ENCODE assay signal across 2 cellular contexts in genomic region chr11:17699157-17700114, GRCh38.
TF ChIP-seq lines count a peak whose summit lies in the region.

No MANE protein-coding gene starts in this region.

TF ChIP-seq in K562, 482 proteins besides CTCF, POLR2A, EP300 and RAD21 (continues in another document):
- TF ChIP-seq ZBTB17 (CRISPR knock-in tag; IDR thresholded peaks at IDR 0.05) (no peak), FOSL1 (tag; conservative IDR thresholded peaks at IDR 0.05) (peak; percentile 81), CHD7 (IDR thresholded peaks at IDR 0.05; ENCODE audit: low read depth, low read length) (no peak), ATF3 (IDR thresholded peaks at IDR 0.05) (peak; percentile 43), ATF3 (CRISPR knock-in tag; conservative IDR thresholded peaks at IDR 0.05) (no peak), TAF9B (IDR thresholded peaks at IDR 0.05; ENCODE audit: partially characterized antibody) (peak; percentile 23), SRSF7 (optimal IDR thresholded peaks at IDR 0.05; ENCODE audit: low read depth, low read length) (no peak), ELF2 (CRISPR knock-in tag; IDR thresholded peaks at IDR 0.05) (no peak), PCBP1 (IDR thresholded peaks at IDR 0.05; ENCODE audit: low read depth, low read length, poor library complexity, severe bottlenecking) (no peak), SRSF1 (IDR thresholded peaks at IDR 0.05; ENCODE audit: low read depth, low read length) (no peak), BACH1 (tag; IDR thresholded peaks at IDR 0.05) (no peak), CBX3 (IDR thresholded peaks at IDR 0.05; ENCODE audit: borderline replicate concordance in 1 of 2, low read length in 2 of 2) (peak in 1 of 2 experiments; percentile 36; a peak in 1 of 3 replicates), HCFC1 (IDR thresholded peaks at IDR 0.05; ENCODE audit: low read depth, low read length) (no peak), NR2C1 (IDR thresholded peaks at IDR 0.05) (no peak), NR2C1 (tag; IDR thresholded peaks at IDR 0.05) (0 out of 2 replicates have a peak, but pooled peaks have one; percentile 10), TRIM24 (IDR thresholded peaks at IDR 0.05) (peak in 1 of 2 experiments; percentile 45; a peak in 1 of 4 replicates), EGR1 (conservative IDR thresholded peaks at IDR 0.05) (peak; percentile 20; the same call in 1 of the 2 replicates)

TF ChIP-seq in HepG2, 621 proteins besides CTCF, POLR2A, EP300 and RAD21:
- TF ChIP-seq, protein P1, sequence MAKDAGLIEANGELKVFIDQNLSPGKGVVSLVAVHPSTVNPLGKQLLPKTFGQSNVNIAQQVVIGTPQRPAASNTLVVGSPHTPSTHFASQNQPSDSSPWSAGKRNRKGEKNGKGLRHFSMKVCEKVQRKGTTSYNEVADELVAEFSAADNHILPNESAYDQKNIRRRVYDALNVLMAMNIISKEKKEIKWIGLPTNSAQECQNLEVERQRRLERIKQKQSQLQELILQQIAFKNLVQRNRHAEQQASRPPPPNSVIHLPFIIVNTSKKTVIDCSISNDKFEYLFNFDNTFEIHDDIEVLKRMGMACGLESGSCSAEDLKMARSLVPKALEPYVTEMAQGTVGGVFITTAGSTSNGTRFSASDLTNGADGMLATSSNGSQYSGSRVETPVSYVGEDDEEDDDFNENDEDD (CRISPR knock-in tag; IDR thresholded peaks at IDR 0.05; ENCODE audit: borderline replicate concordance): no peak
- TF ChIP-seq ZNF850 (CRISPR knock-in tag; conservative IDR thresholded peaks at IDR 0.05): no peak
- TF ChIP-seq, protein P2, sequence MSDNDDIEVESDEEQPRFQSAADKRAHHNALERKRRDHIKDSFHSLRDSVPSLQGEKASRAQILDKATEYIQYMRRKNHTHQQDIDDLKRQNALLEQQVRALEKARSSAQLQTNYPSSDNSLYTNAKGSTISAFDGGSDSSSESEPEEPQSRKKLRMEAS (IDR thresholded peaks at IDR 0.05): no peak
TF ChIP-seq in HepG2: peak in this region for 0.
